In the genomic region with DNA sequence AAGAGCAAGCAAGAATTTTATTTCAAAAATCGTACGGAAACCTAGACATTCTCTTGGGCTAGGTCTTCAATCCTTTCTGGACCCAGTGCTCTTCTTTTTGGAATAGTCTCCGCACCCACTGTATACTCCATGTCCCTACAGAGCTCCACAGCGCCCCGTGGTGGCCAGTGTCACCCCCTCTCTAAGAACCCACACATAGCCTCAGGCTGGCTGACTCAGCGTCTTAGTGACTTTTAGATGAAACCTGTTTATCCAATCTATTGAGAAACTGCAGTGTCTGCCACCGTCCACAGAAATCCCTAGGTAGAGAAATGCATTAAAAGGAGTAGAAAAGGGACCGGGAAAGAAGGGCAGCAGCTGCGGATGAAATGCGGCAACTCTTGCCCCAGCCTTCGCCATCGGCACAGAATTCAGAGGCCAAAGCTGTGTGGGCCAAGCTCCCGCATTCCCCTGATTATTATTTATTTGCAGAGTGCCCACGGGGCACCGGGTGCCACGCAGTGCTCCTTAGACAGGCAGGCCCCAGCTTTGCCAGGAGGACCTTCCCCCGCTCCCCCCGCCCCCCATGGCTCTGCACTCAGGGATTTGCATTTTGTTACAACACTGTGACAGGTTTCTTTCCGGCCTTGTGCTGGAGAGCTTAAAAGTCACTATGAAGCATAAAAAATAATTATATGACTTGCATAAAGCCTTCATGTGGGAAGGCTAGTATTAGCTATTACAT, we compare ENCODE assay signal across 7 cellular contexts.
DNase-seq lines count a peak whose midpoint lies in the region; ATAC-seq, FAIRE-seq and TF ChIP-seq lines count a peak whose summit lies in the region.

No MANE protein-coding gene starts in this region.

- H3K4me1 ChIP-seq in HUES48 (ENCODE audit: control insufficient read depth, insufficient read depth, low read length): peaks cover 24% of the 10 kb centered on the region
- peaks cover 0 to 9% (median 4%) of the 10 kb centered on the region in 3 donors for H3K4me1 ChIP-seq in esophagus squamous epithelium

- H3K36me3 ChIP-seq in HUES48 (ENCODE audit: control insufficient read depth, insufficient read depth, low read length) (no peaks in the 10 kb centered on the region), kidney epithelial cell (ENCODE audit: control insufficient read depth, insufficient read depth, low read length) (no peaks in the 10 kb centered on the region), esophagus squamous epithelium (no peaks in the 10 kb centered on the region)

- H3K9ac ChIP-seq in HUES48 (ENCODE audit: low read depth, low read length): peak overlapping the region; percentile 22; the same call in 1 of the 2 replicates

- H3K4me1 Mint-ChIP-seq in activated CD8-positive, alpha-beta T cell treated with anti-CD3 and anti-CD28 coated beads, Interleukin-2, amount 10 ng/mL, durations not matched to agents 7 days and 5 days (ENCODE audit: low read depth): peaks cover 5% of the 10 kb centered on the region

- H3K27ac ChIP-seq in HUES48 (ENCODE audit: low read depth, low read length) (peak overlapping the region; percentile 39), esophagus squamous epithelium (peak overlapping the region in 1 of 4 donors; percentile 6)

- H3K9me3 Mint-ChIP-seq in activated CD8-positive, alpha-beta T cell treated with anti-CD3 and anti-CD28 coated beads, Interleukin-2, amount 10 ng/mL, durations not matched to agents 7 days and 5 days (ENCODE audit: insufficient read depth): no peaks in the 10 kb centered on the region

- H3K27me3 Mint-ChIP-seq in activated CD8-positive, alpha-beta T cell treated with anti-CD3 and anti-CD28 coated beads, Interleukin-2, amount 10 ng/mL, durations not matched to agents 7 days and 5 days (ENCODE audit: low read depth): peaks cover 35% of the 10 kb centered on the region

- DNase-seq in EL (peak; percentile 72), kidney epithelial cell (ENCODE audit: low read depth) (no peak), GM12891 (ENCODE audit: insufficient read length, low spot score) (no peak), NCI-H774 (lab: John Stamatoyannopoulos, UW) (no peak), esophagus squamous epithelium (lab: John Stamatoyannopoulos, UW) (no peak)
- peak; percentile 22 for DNase-seq in activated CD8-positive, alpha-beta T cell treated with anti-CD3 and anti-CD28 coated beads, Interleukin-2, amount 10 ng/mL, durations not matched to agents 7 days and 5 days

- TF ChIP-seq CTCF in kidney epithelial cell (IDR thresholded peaks at IDR 0.05; ENCODE audit: insufficient read depth, low read length, poor library complexity, severe bottlenecking) (peak; percentile 40), esophagus squamous epithelium (IDR thresholded peaks at IDR 0.05) (peak in 1 of 6 experiments; percentile 36)

- no peak overlapping the region for H3K27ac Mint-ChIP-seq in activated CD8-positive, alpha-beta T cell treated with anti-CD3 and anti-CD28 coated beads, Interleukin-2, amount 10 ng/mL, durations not matched to agents 7 days and 5 days

- no peak overlapping the region for H3K4me3 Mint-ChIP-seq in activated CD8-positive, alpha-beta T cell treated with anti-CD3 and anti-CD28 coated beads, Interleukin-2, amount 10 ng/mL, durations not matched to agents 7 days and 5 days

- no peaks in the 10 kb centered on the region for H3K36me3 Mint-ChIP-seq in activated CD8-positive, alpha-beta T cell treated with anti-CD3 and anti-CD28 coated beads, Interleukin-2, amount 10 ng/mL, durations not matched to agents 7 days and 5 days (ENCODE audit: low read depth)

- 46 to 55% methylated on average over 16 to 18 of the region's 19 CpGs for WGBS in esophagus squamous epithelium, 2 donors

- H3K4me3 ChIP-seq in HUES48 (ENCODE audit: low read depth, low read length) (no peak overlapping the region), kidney epithelial cell (ENCODE audit: low read depth, low read length) (no peak overlapping the region), esophagus squamous epithelium (no peak overlapping the region)

- intact Hi-C loops in esophagus squamous epithelium (cut with DNase I): no loop called here

- CTCF ChIA-PET in activated CD8-positive, alpha-beta T cell treated with anti-CD3 and anti-CD28 coated beads, Interleukin-2, amount 10 ng/mL, durations not matched to agents 7 days and 5 days (lab: Charles Lee): interaction anchor here (1.1 kb wide), 1 partner anchor 9 kb away, joined by 3 read pairs; no protein-coding TSS in a partner anchor

- H3K27me3 ChIP-seq in HUES48 (ENCODE audit: control insufficient read depth, insufficient read depth, low read length) (no peaks in the 10 kb centered on the region; the same call in 1 of the 2 replicates), kidney epithelial cell (ENCODE audit: control insufficient read depth, insufficient read depth, low read length) (peaks cover 5% of the 10 kb centered on the region), esophagus squamous epithelium (peaks cover 0 to 29% (median 0%) of the 10 kb centered on the region in 4 donors)

- ATAC-seq in activated CD8-positive, alpha-beta T cell treated with anti-CD3 and anti-CD28 coated beads, Interleukin-2, amount 10 ng/mL, durations not matched to agents 7 days and 5 days: no peak

- H3K9me3 ChIP-seq in HUES48 (ENCODE audit: control insufficient read depth, insufficient read depth, low read length) (no peaks in the 10 kb centered on the region), esophagus squamous epithelium (no peaks in the 10 kb centered on the region)

- TF ChIP-seq POLR2A in GM12891 (IDR thresholded peaks at IDR 0.05; ENCODE audit: low read depth, low read length): no peak
- no peak for TF ChIP-seq POLR2A in esophagus squamous epithelium (IDR thresholded peaks at IDR 0.05)

- POLR2A ChIA-PET in activated CD8-positive, alpha-beta T cell treated with anti-CD3 and anti-CD28 coated beads, Interleukin-2, amount 10 ng/mL, durations not matched to agents 7 days and 5 days (lab: Charles Lee): no interaction called here

- no peak for FAIRE-seq in GM12891 (lab: Jason Lieb, UNC)

TF ChIP-seq in GM12891, 5 proteins besides CTCF, POLR2A, EP300 and RAD21:
- TF ChIP-seq POLR2AphosphoS5 (IDR thresholded peaks at IDR 0.05; ENCODE audit: low read depth, low read length) (no peak), TAF1 (IDR thresholded peaks at IDR 0.05; ENCODE audit: low read depth, low read length) (no peak), PAX5 (IDR thresholded peaks at IDR 0.05; ENCODE audit: insufficient read depth, low read length, severe bottlenecking) (no peak), SPI1 (IDR thresholded peaks at IDR 0.05; ENCODE audit: low read depth, low read length) (no peak), POU2F2 (IDR thresholded peaks at IDR 0.05; ENCODE audit: low read depth, low read length) (no peak)

Comparison
In these comparisons a context has a peak if more than half of its experiments do, and no peak if none do; other contexts are left out.
1. DNase-seq: peak in EL (single experiment) and activated CD8-positive, alpha-beta T cell treated with anti-CD3 and anti-CD28 coated beads, Interleukin-2, amount 10 ng/mL, durations not matched to agents 7 days and 5 days (single experiment); none in kidney epithelial cell (single experiment), GM12891 (single experiment), NCI-H774 (single experiment) and esophagus squamous epithelium (single experiment).